In the genomic region with DNA sequence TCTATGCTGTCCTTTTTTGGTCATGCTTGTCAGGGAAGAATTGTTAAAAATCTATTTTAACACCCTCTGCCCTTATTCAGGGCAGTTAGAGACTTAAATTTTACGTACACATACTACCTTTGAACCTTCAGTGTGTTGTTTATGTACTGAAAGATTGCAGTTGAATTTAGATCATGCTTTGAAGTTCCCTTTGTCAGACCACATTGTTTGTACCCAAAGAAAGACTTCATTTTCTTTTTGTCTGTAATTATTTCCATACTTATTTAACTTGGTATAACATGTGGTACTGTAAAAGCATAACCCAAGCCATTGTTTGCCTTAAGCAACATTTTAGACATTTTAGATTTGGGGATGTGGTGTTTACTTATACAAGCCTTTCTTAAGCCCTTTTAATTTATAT, we compare ENCODE assay signal across 17 cellular contexts.
DNase-seq lines count a peak whose midpoint lies in the region; FAIRE-seq and TF ChIP-seq lines count a peak whose summit lies in the region.
"Had no signal": no experiment of that assay in that cellular context is flagged by ENCODE, and none has a peak within 500 bp of the region (broad histone marks: within the 10 kb centered on the region; RNA-seq: fewer than 3 reads in every experiment).

No MANE protein-coding gene starts in this region.

- H3K27ac ChIP-seq in HUES48 (ENCODE audit: low read depth, low read length) (peak overlapping the region; percentile 96), endodermal cell (ENCODE audit: low read depth, low read length) (no peak overlapping the region)

- TF ChIP-seq CTCF in endodermal cell (conservative IDR thresholded peaks at IDR 0.05) (no peak), osteocyte (IDR thresholded peaks at IDR 0.05) (no peak)

- H3K4me1 Mint-ChIP-seq in endodermal cell = peaks cover 60% of the 10 kb centered on the region
- H3K4me1 Mint-ChIP-seq in osteocyte (ENCODE audit: unreplicated experiment) = peaks cover 45% of the 10 kb centered on the region
- H3K4me1 Mint-ChIP-seq: B cell, IgD-negative memory B cell had no signal

- H3K27me3 Mint-ChIP-seq in endodermal cell (ENCODE audit: insufficient read depth) (no peaks in the 10 kb centered on the region), osteocyte (ENCODE audit: unreplicated experiment) (no peaks in the 10 kb centered on the region)
- H3K27me3 Mint-ChIP-seq: B cell; CD4-positive, alpha-beta T cell; IgD-negative memory B cell had no signal

- H3K27me3 ChIP-seq in HUES48 (ENCODE audit: control insufficient read depth, insufficient read depth, low read length) = no peaks in the 10 kb centered on the region
- H3K27me3 ChIP-seq in endodermal cell (ENCODE audit: control insufficient read depth, insufficient read depth, low read length, poor library complexity, severe bottlenecking) = no peaks in the 10 kb centered on the region

- H3K36me3 Mint-ChIP-seq in endodermal cell (ENCODE audit: low read depth) = peaks cover 17% of the 10 kb centered on the region
- H3K36me3 Mint-ChIP-seq in osteocyte (ENCODE audit: unreplicated experiment) = peaks cover 18% of the 10 kb centered on the region

- FAIRE-seq in GM12891 (lab: Jason Lieb, UNC) = peak; percentile 23
- FAIRE-seq: A204.1, GM12878, H1, HTR-8/SVneo had no signal

- H3K27ac Mint-ChIP-seq in endodermal cell (peak overlapping the region; percentile 69), osteocyte (ENCODE audit: unreplicated experiment) (peak overlapping the region; percentile 74)
- H3K27ac Mint-ChIP-seq: B cell; CD4-positive, alpha-beta T cell; IgD-negative memory B cell had no signal

- H3K4me3 ChIP-seq in HUES48 (ENCODE audit: low read depth, low read length) = no peak overlapping the region
- H3K4me3 ChIP-seq in endodermal cell (ENCODE audit: low read length) = no peak overlapping the region
- H3K4me3 ChIP-seq: GM12878 had no signal

- H3K9me3 ChIP-seq in HUES48 (ENCODE audit: control insufficient read depth, insufficient read depth, low read length) = no peaks in the 10 kb centered on the region
- no peaks in the 10 kb centered on the region for H3K9me3 ChIP-seq in endodermal cell (ENCODE audit: control insufficient read depth, low read length)

- peaks cover 12% of the 10 kb centered on the region for H3K36me3 ChIP-seq in HUES48 (ENCODE audit: control insufficient read depth, insufficient read depth, low read length)
- H3K36me3 ChIP-seq in endodermal cell (ENCODE audit: control insufficient read depth, insufficient read depth, low read length) = peaks cover 26% of the 10 kb centered on the region

- H3K4me3 Mint-ChIP-seq in endodermal cell (no peak overlapping the region), osteocyte (ENCODE audit: unreplicated experiment) (no peak overlapping the region)
- H3K4me3 Mint-ChIP-seq: B cell; CD4-positive, alpha-beta T cell; IgD-negative memory B cell had no signal

- H3K9ac ChIP-seq in HUES48 (ENCODE audit: low read depth, low read length) = no peak overlapping the region
- H3K9ac ChIP-seq in endodermal cell (ENCODE audit: extremely low read depth, low read length, poor library complexity, severe bottlenecking) = no peak overlapping the region

- WGBS in endodermal cell (ENCODE audit: insufficient coverage in 1 of 2, insufficient read length in 1 of 2), 2 experiments = no CpG with 5 or more reads among the region's 1 CpG

- H3K9me3 Mint-ChIP-seq in endodermal cell (no peaks in the 10 kb centered on the region), osteocyte (ENCODE audit: unreplicated experiment) (peaks cover 14% of the 10 kb centered on the region)
- H3K9me3 Mint-ChIP-seq: CD4-positive, alpha-beta T cell; IgD-negative memory B cell had no signal

- no peak for TF ChIP-seq POLR2A in GM12891 (IDR thresholded peaks at IDR 0.05; ENCODE audit: low read depth, low read length)

- DNase-seq in GM12891 (ENCODE audit: insufficient read length, low spot score) (no peak), endodermal cell (no peak), osteocyte (ENCODE audit: extremely low spot score, unreplicated experiment) (no peak), NCI-H1694 treated with DMSO at 0.1 percent for 48 hours (lab: John Stamatoyannopoulos, UW) (no peak), NCI-H146 treated with DMSO at 0.1 percent for 48 hours (lab: John Stamatoyannopoulos, UW; ENCODE audit: unreplicated experiment) (no peak), H4 (ENCODE audit: low spot score) (no peak)
- DNase-seq: C1 segment of cervical spinal cord; Calu3; CD4-positive, alpha-beta T cell; DMS79 had no signal

- peaks cover 62% of the 10 kb centered on the region for H3K4me1 ChIP-seq in HUES48 (ENCODE audit: control insufficient read depth, insufficient read depth, low read length)
- H3K4me1 ChIP-seq in endodermal cell (ENCODE audit: control insufficient read depth, insufficient read depth, low read length) = peaks cover 27% of the 10 kb centered on the region

TF ChIP-seq in GM12891, 5 proteins besides CTCF, POLR2A, EP300 and RAD21:
- TF ChIP-seq POU2F2 (IDR thresholded peaks at IDR 0.05; ENCODE audit: low read depth, low read length) = no peak
- no peak for TF ChIP-seq POLR2AphosphoS5 (IDR thresholded peaks at IDR 0.05; ENCODE audit: low read depth, low read length)
- no peak for TF ChIP-seq SPI1 (IDR thresholded peaks at IDR 0.05; ENCODE audit: low read depth, low read length)
